Comparison of ENCODE assay signal across 27 cellular contexts in genomic region chr14:99681832-99682148, GRCh38. TPM values are rescaled to one million over a fixed set of nuclear protein-coding genes. Genes with fewer than 3 reads are reported as not detected.
DNase-seq lines count a peak whose midpoint lies in the region; ATAC-seq lines count a peak whose summit lies in the region.
"Had no signal": no experiment of that assay in that cellular context is flagged by ENCODE, and none has a peak within 500 bp of the region (broad histone marks: within the 10 kb centered on the region; RNA-seq: fewer than 3 reads in every experiment).

No MANE protein-coding gene starts in this region.

- POLR2A ChIA-PET in activated CD4-positive, alpha-beta T cell treated with anti-CD3 and anti-CD28 coated beads, Interleukin-2, amount 10 ng/mL, durations not matched to agents 7 days and 5 days (lab: Charles Lee): no interaction called here
- POLR2A ChIA-PET in activated CD4-positive, alpha-beta T cell treated with anti-CD3 and anti-CD28 coated beads for 36 hours (lab: Charles Lee): no interaction called here

- no peak for ATAC-seq in activated CD4-positive, alpha-beta T cell treated with anti-CD3 and anti-CD28 coated beads for 36 hours
- no peak for ATAC-seq in GM18909 (IDR thresholded peaks at IDR 0.05; ENCODE audit: poor library complexity, unreplicated experiment)
- ATAC-seq in HG02885 (IDR thresholded peaks at IDR 0.05; ENCODE audit: poor library complexity, unreplicated experiment): no peak
- ATAC-seq in GM18519 (IDR thresholded peaks at IDR 0.05; ENCODE audit: low FRiP score, unreplicated experiment): no peak
- ATAC-seq: esophagus mucosa, foreskin keratinocyte, HCT116, heart left ventricle, K562, PC-3 had no signal

- intact Hi-C loops in activated CD4-positive, alpha-beta T cell treated with anti-CD3 and anti-CD28 coated beads for 36 hours (cut with DNase I, micrococcal nuclease): loop anchor here (1.0 to 10.0 kb wide), 3 partner anchors 204 to 693 kb away; partner anchors contain the start of gene WDR25 (in 1 of the 2)
- intact Hi-C loops in activated T-helper 2 cell treated with anti-CD3 and anti-CD28 coated beads, Interferon-gamma antibody, Interleukin-2, Interleukin-4, amounts not matched to agents 10 μg/mL and 5 μg/mL and 100 μg/mL, durations not matched to agents 14 hours and 24 hours and 36 hours (cut with micrococcal nuclease): loop anchor here (5.0 kb wide), 2 partner anchors 74 to 199 kb away; partner anchors contain the start of genes CCNK and SETD3
- intact Hi-C loops in posterior vena cava (cut with DNase I): loop anchor here in 1 of 2 donors (5.0 kb wide), 1 partner anchor 206 kb away; no protein-coding TSS in a partner anchor

- H3K36me3 Mint-ChIP-seq in activated CD4-positive, alpha-beta T cell treated with anti-CD3 and anti-CD28 coated beads, Interleukin-2, amount 10 ng/mL, durations not matched to agents 7 days and 5 days (ENCODE audit: low read depth): no peaks in the 10 kb centered on the region
- no peaks in the 10 kb centered on the region for H3K36me3 Mint-ChIP-seq in activated CD4-positive, alpha-beta T cell treated with anti-CD3 and anti-CD28 coated beads for 36 hours (ENCODE audit: low read depth)
- H3K36me3 Mint-ChIP-seq in activated T-helper 2 cell treated with anti-CD3 and anti-CD28 coated beads, Interferon-gamma antibody, Interleukin-2, Interleukin-4, amounts not matched to agents 10 μg/mL and 5 μg/mL and 100 μg/mL, durations not matched to agents 14 hours and 24 hours and 36 hours (ENCODE audit: low read depth): no peaks in the 10 kb centered on the region
- H3K36me3 Mint-ChIP-seq: activated naive CD8-positive, alpha-beta T cell treated with anti-CD3 and anti-CD28 coated beads, Interleukin-2, amount 10 ng/mL, durations not matched to agents 7 days and 5 days had no signal

- CTCF ChIA-PET in activated CD4-positive, alpha-beta T cell treated with anti-CD3 and anti-CD28 coated beads, Interleukin-2, amount 10 ng/mL, durations not matched to agents 7 days and 5 days (lab: Charles Lee): no interaction called here
- CTCF ChIA-PET in activated CD4-positive, alpha-beta T cell treated with anti-CD3 and anti-CD28 coated beads for 36 hours (lab: Charles Lee): interaction anchor here (0.8 to 1.2 kb wide), 3 partner anchors 13 to 248 kb away, joined by 3 to 5 read pairs (median 3); no protein-coding TSS in a partner anchor

- H3K4me3 Mint-ChIP-seq in activated CD4-positive, alpha-beta T cell treated with anti-CD3 and anti-CD28 coated beads, Interleukin-2, amount 10 ng/mL, durations not matched to agents 7 days and 5 days: peak overlapping the region; percentile 27
- no peak overlapping the region for H3K4me3 Mint-ChIP-seq in activated CD4-positive, alpha-beta T cell treated with anti-CD3 and anti-CD28 coated beads for 36 hours
- H3K4me3 Mint-ChIP-seq in activated T-helper 2 cell treated with anti-CD3 and anti-CD28 coated beads, Interferon-gamma antibody, Interleukin-2, Interleukin-4, amounts not matched to agents 10 μg/mL and 5 μg/mL and 100 μg/mL, durations not matched to agents 14 hours and 24 hours and 36 hours (ENCODE audit: low read depth): peak overlapping the region; percentile 5
- H3K4me3 Mint-ChIP-seq: activated T-cell treated with anti-CD3 and anti-CD28 coated beads, Interleukin-2, amount 50 U/mL, for 24 hours; stimulated activated naive CD8-positive, alpha-beta T cell treated with anti-CD3 and anti-CD28 coated beads, Interleukin-15, Interleukin-2, amounts not matched to agents 100 ng/mL and 50 ng/mL, for 24 hours had no signal

- no peak overlapping the region for H3K27ac Mint-ChIP-seq in activated CD4-positive, alpha-beta T cell treated with anti-CD3 and anti-CD28 coated beads, Interleukin-2, amount 10 ng/mL, durations not matched to agents 7 days and 5 days
- H3K27ac Mint-ChIP-seq in activated CD4-positive, alpha-beta T cell treated with anti-CD3 and anti-CD28 coated beads for 36 hours: no peak overlapping the region
- no peak overlapping the region for H3K27ac Mint-ChIP-seq in activated T-helper 2 cell treated with anti-CD3 and anti-CD28 coated beads, Interferon-gamma antibody, Interleukin-2, Interleukin-4, amounts not matched to agents 10 μg/mL and 5 μg/mL and 100 μg/mL, durations not matched to agents 14 hours and 24 hours and 36 hours
- H3K27ac Mint-ChIP-seq: activated naive CD8-positive, alpha-beta T cell treated with anti-CD3 and anti-CD28 coated beads, Interleukin-2, amount 10 ng/mL, durations not matched to agents 7 days and 5 days; activated T-cell treated with anti-CD3 and anti-CD28 coated beads, Interleukin-2, amount 50 U/mL, for 24 hours; endodermal cell; stimulated activated naive CD8-positive, alpha-beta T cell treated with anti-CD3 and anti-CD28 coated beads, Interleukin-15, Interleukin-2, amounts not matched to agents 100 ng/mL and 50 ng/mL, for 24 hours had no signal

- H3K9me3 Mint-ChIP-seq in activated CD4-positive, alpha-beta T cell treated with anti-CD3 and anti-CD28 coated beads, Interleukin-2, amount 10 ng/mL, durations not matched to agents 7 days and 5 days: no peaks in the 10 kb centered on the region
- H3K9me3 Mint-ChIP-seq in activated CD4-positive, alpha-beta T cell treated with anti-CD3 and anti-CD28 coated beads for 36 hours (ENCODE audit: low read depth): peaks cover 5% of the 10 kb centered on the region
- H3K9me3 Mint-ChIP-seq in activated T-helper 2 cell treated with anti-CD3 and anti-CD28 coated beads, Interferon-gamma antibody, Interleukin-2, Interleukin-4, amounts not matched to agents 10 μg/mL and 5 μg/mL and 100 μg/mL, durations not matched to agents 14 hours and 24 hours and 36 hours: peaks cover 8% of the 10 kb centered on the region

- DNase-seq in activated CD4-positive, alpha-beta T cell treated with anti-CD3 and anti-CD28 coated beads, Interleukin-2, amount 10 ng/mL, durations not matched to agents 7 days and 5 days: no peak
- no peak for DNase-seq in activated CD4-positive, alpha-beta T cell treated with anti-CD3 and anti-CD28 coated beads for 36 hours
- DNase-seq in D341Med (ENCODE audit: low spot score) (peak; percentile 15), posterior vena cava (ENCODE audit: low spot score) (peak; percentile 67)
- no peak for DNase-seq in activated T-helper 2 cell treated with anti-CD3 and anti-CD28 coated beads, Interferon-gamma antibody, Interleukin-2, Interleukin-4, amounts not matched to agents 10 μg/mL and 5 μg/mL and 100 μg/mL, durations not matched to agents 14 hours and 24 hours and 36 hours (ENCODE audit: low spot score)
- DNase-seq: activated CD4-positive, alpha-beta T cell treated with anti-CD3 and anti-CD28 coated beads for 4 hours; activated naive CD8-positive, alpha-beta T cell treated with anti-CD3 and anti-CD28 coated beads, Interleukin-2, amount 10 ng/mL, durations not matched to agents 7 days and 5 days; activated T-cell treated with anti-CD3 and anti-CD28 coated beads, Interleukin-2, amount 50 U/mL, for 24 hours; AML-193; central memory CD4-positive, alpha-beta T cell; foreskin keratinocyte; mammary epithelial cell; NCI-H2107; NK-92 treated with Interleukin-12 subunit alpha and Interleukin-12 subunit beta, amount 100 ng/mL, for 24 hours; nucleus accumbens; PC-3; T-helper 2 cell had no signal

- peaks cover 10% of the 10 kb centered on the region for H3K4me1 Mint-ChIP-seq in activated CD4-positive, alpha-beta T cell treated with anti-CD3 and anti-CD28 coated beads, Interleukin-2, amount 10 ng/mL, durations not matched to agents 7 days and 5 days
- H3K4me1 Mint-ChIP-seq in activated CD4-positive, alpha-beta T cell treated with anti-CD3 and anti-CD28 coated beads for 36 hours: peaks cover 2% of the 10 kb centered on the region
- peaks cover 2% of the 10 kb centered on the region for H3K4me1 Mint-ChIP-seq in activated T-helper 2 cell treated with anti-CD3 and anti-CD28 coated beads, Interferon-gamma antibody, Interleukin-2, Interleukin-4, amounts not matched to agents 10 μg/mL and 5 μg/mL and 100 μg/mL, durations not matched to agents 14 hours and 24 hours and 36 hours (ENCODE audit: low read depth)
- H3K4me1 Mint-ChIP-seq: endodermal cell had no signal

- H3K27me3 Mint-ChIP-seq in activated CD4-positive, alpha-beta T cell treated with anti-CD3 and anti-CD28 coated beads, Interleukin-2, amount 10 ng/mL, durations not matched to agents 7 days and 5 days: peaks cover 15% of the 10 kb centered on the region
- H3K27me3 Mint-ChIP-seq in activated CD4-positive, alpha-beta T cell treated with anti-CD3 and anti-CD28 coated beads for 36 hours: peaks cover 8% of the 10 kb centered on the region
- H3K27me3 Mint-ChIP-seq in activated T-helper 2 cell treated with anti-CD3 and anti-CD28 coated beads, Interferon-gamma antibody, Interleukin-2, Interleukin-4, amounts not matched to agents 10 μg/mL and 5 μg/mL and 100 μg/mL, durations not matched to agents 14 hours and 24 hours and 36 hours (ENCODE audit: low read depth): peaks cover 19% of the 10 kb centered on the region

RNA-seq across cellular contexts. Expression of gene CYP46A1, which starts 2.3 kb away (rescaled TPM):
- under 1 TPM; 0.12 to 0.20 TPM for total RNA-seq in activated CD4-positive, alpha-beta T cell treated with anti-CD3 and anti-CD28 coated beads, Interleukin-2, amount 10 ng/mL, durations not matched to agents 7 days and 5 days
- under 1 TPM; 0.05 to 0.23 TPM for total RNA-seq in activated CD4-positive, alpha-beta T cell treated with anti-CD3 and anti-CD28 coated beads for 36 hours
- not detected in 2 replicates for total RNA-seq in activated T-helper 2 cell treated with anti-CD3 and anti-CD28 coated beads, Interferon-gamma antibody, Interleukin-2, Interleukin-4, amounts not matched to agents 10 μg/mL and 5 μg/mL and 100 μg/mL, durations not matched to agents 14 hours and 24 hours and 36 hours
- total RNA-seq in posterior vena cava: 1 to 10 TPM; 1.3 TPM
- total RNA-seq: esophagus mucosa, HT1080, K562, mammary epithelial cell had no signal

RNA-seq across cellular contexts. Expression of gene HHIPL1, which starts 36.9 kb away (rescaled TPM):
- total RNA-seq in activated CD4-positive, alpha-beta T cell treated with anti-CD3 and anti-CD28 coated beads, Interleukin-2, amount 10 ng/mL, durations not matched to agents 7 days and 5 days: under 1 TPM in 1 of 2 experiments, not detected in 1; 0.05 TPM
- under 1 TPM in 1 of 2 experiments, not detected in 1; 0.07 TPM for total RNA-seq in activated CD4-positive, alpha-beta T cell treated with anti-CD3 and anti-CD28 coated beads for 36 hours
- not detected in 2 replicates for total RNA-seq in activated T-helper 2 cell treated with anti-CD3 and anti-CD28 coated beads, Interferon-gamma antibody, Interleukin-2, Interleukin-4, amounts not matched to agents 10 μg/mL and 5 μg/mL and 100 μg/mL, durations not matched to agents 14 hours and 24 hours and 36 hours
- total RNA-seq in posterior vena cava: 10 to 100 TPM; 10.9 to 11.6 TPM
- total RNA-seq: HT1080, K562 had no signal

Comparison
In these comparisons a context has a peak if more than half of its experiments do, and no peak if none do; other contexts are left out.
1. DNase-seq: peak in D341Med (single experiment) and posterior vena cava (single experiment); none in activated CD4-positive, alpha-beta T cell treated with anti-CD3 and anti-CD28 coated beads, Interleukin-2, amount 10 ng/mL, durations not matched to agents 7 days and 5 days (single experiment), activated CD4-positive, alpha-beta T cell treated with anti-CD3 and anti-CD28 coated beads for 36 hours (single experiment) and activated T-helper 2 cell treated with anti-CD3 and anti-CD28 coated beads, Interferon-gamma antibody, Interleukin-2, Interleukin-4, amounts not matched to agents 10 μg/mL and 5 μg/mL and 100 μg/mL, durations not matched to agents 14 hours and 24 hours and 36 hours (single experiment).
2. RNA of gene HHIPL1, which starts 36.9 kb away (total RNA-seq): 10.9 to 11.6 TPM in posterior vena cava; 0.07 TPM in activated CD4-positive, alpha-beta T cell treated with anti-CD3 and anti-CD28 coated beads for 36 hours, 0.05 TPM in activated CD4-positive, alpha-beta T cell treated with anti-CD3 and anti-CD28 coated beads, Interleukin-2, amount 10 ng/mL, durations not matched to agents 7 days and 5 days and not detected in activated T-helper 2 cell treated with anti-CD3 and anti-CD28 coated beads, Interferon-gamma antibody, Interleukin-2, Interleukin-4, amounts not matched to agents 10 μg/mL and 5 μg/mL and 100 μg/mL, durations not matched to agents 14 hours and 24 hours and 36 hours; every median in the first group is over 10 times any median in the second.